Comparison of ENCODE assay signal across 1 cellular context in genomic region chr3:48446425-48447193, GRCh38.
TF ChIP-seq lines count a peak whose summit lies in the region.

TSS of gene ATRIP (plus strand) at chr3:48446737. CDS start at chr3:48446846, 109 bp downstream.

TF ChIP-seq in K562, 482 proteins besides CTCF, POLR2A, EP300 and RAD21 (continued from another document and continues in another):
- no peak for TF ChIP-seq REST (CRISPR knock-in tag; IDR thresholded peaks at IDR 0.05; ENCODE audit: low read depth)
- peak; percentile 86 for TF ChIP-seq RBM25 (IDR thresholded peaks at IDR 0.05; ENCODE audit: low read depth, low read length, severe bottlenecking)
- TF ChIP-seq HDAC1 (IDR thresholded peaks at IDR 0.05) = peak in 1 of 2 experiments; percentile 86; a peak in 2 of 4 replicates
- TF ChIP-seq TFAP4 (CRISPR knock-in tag; IDR thresholded peaks at IDR 0.05; ENCODE audit: borderline replicate concordance) = peak; percentile 96
- peak; percentile 41 for TF ChIP-seq PRPF4 (IDR thresholded peaks at IDR 0.05; ENCODE audit: insufficient read depth, low read depth, low read length, poor library complexity, severe bottlenecking)
- TF ChIP-seq HEY1 (CRISPR knock-in tag; IDR thresholded peaks at IDR 0.05; ENCODE audit: borderline replicate concordance) = no peak
- TF ChIP-seq CEBPZ (IDR thresholded peaks at IDR 0.05; ENCODE audit: borderline replicate concordance, low read depth, low read length) = no peak
- TF ChIP-seq ZNF444 (CRISPR knock-in tag; IDR thresholded peaks at IDR 0.05) = no peak
- TF ChIP-seq SNAPC5 (CRISPR knock-in tag; IDR thresholded peaks at IDR 0.05) = no peak
- TF ChIP-seq HMG20B (CRISPR knock-in tag; IDR thresholded peaks at IDR 0.05) = no peak
- TF ChIP-seq ZBTB7A (IDR thresholded peaks at IDR 0.05; ENCODE audit: borderline replicate concordance, control insufficient read depth, low read depth, low read length) = peak; percentile 38; the same call in 1 of the 2 replicates
- TF ChIP-seq PKNOX1 (IDR thresholded peaks at IDR 0.05) = peak; percentile 49; the same call in 1 of the 2 replicates
- TF ChIP-seq MGA (IDR thresholded peaks at IDR 0.05) = peak; percentile 49; the same call in 1 of the 2 replicates
- no peak for TF ChIP-seq BRCA1 (IDR thresholded peaks at IDR 0.05)
- TF ChIP-seq BRCA1 (CRISPR knock-in tag; IDR thresholded peaks at IDR 0.05) = no peak
- no peak for TF ChIP-seq BDP1 (IDR thresholded peaks at IDR 0.05; ENCODE audit: insufficient read depth, insufficient read length)
- TF ChIP-seq ZNF592 (IDR thresholded peaks at IDR 0.05) = peak; percentile 71
- no peak for TF ChIP-seq PCBP1 (IDR thresholded peaks at IDR 0.05; ENCODE audit: low read depth, low read length, poor library complexity, severe bottlenecking)
- TF ChIP-seq MAZ (CRISPR knock-in tag; conservative IDR thresholded peaks at IDR 0.05 in 1 of 2, IDR thresholded peaks at IDR 0.05 in 1 of 2) = peak; percentile 86 to 97
- no peak for TF ChIP-seq ID3 (CRISPR knock-in tag; IDR thresholded peaks at IDR 0.05)
- peak; percentile 54; the same call in 1 of the 2 replicates for TF ChIP-seq ID3 (tag; IDR thresholded peaks at IDR 0.05)
- no peak for TF ChIP-seq ZNF584 (CRISPR knock-in tag; IDR thresholded peaks at IDR 0.05; ENCODE audit: low read depth)
- no peak for TF ChIP-seq XRCC3 (IDR thresholded peaks at IDR 0.05)
